13 cellular contexts compared by ENCODE assay signal in the genomic region with DNA sequence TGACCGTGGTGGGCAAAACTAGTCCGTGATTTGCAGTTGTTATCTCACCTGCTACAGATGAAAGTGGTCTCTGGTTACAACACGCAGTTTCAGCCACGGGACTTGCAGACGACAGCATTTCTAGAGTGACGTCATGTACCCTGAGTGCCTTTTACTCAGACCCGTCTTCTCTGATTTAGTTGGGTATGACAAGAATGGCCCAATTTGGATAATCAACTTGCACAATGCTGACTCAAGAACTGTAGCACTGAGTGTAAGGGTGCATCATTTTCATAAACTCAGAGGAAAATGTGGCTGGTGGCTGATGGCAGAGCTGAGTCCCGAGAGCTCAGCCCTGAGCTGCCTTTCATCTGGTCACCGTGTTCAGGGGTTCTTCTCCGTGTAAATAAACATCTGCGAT.
"Had no signal": no experiment of that assay in that cellular context is flagged by ENCODE, and none has a peak within 500 bp of the region (broad histone marks: within the 10 kb centered on the region; RNA-seq: fewer than 3 reads in every experiment).

No MANE protein-coding gene starts in this region.

- H3K27me3 ChIP-seq: tibial nerve had no signal

- H3K4me3 ChIP-seq: lung, tibial nerve had no signal

- H3K9me3 ChIP-seq: tibial nerve had no signal

- H3K36me3 ChIP-seq: tibial nerve had no signal

- H3K4me1 ChIP-seq: tibial nerve had no signal

- ATAC-seq: activated CD8-positive, alpha-beta memory T cell treated with anti-CD3 and anti-CD28 coated beads, Interleukin-2, amount 10 ng/mL, durations not matched to agents 7 days and 5 days; activated T-cell treated with anti-CD3 and anti-CD28 coated beads, Interleukin-2, amount 50 U/mL, for 4 hours; naive thymus-derived CD8-positive, alpha-beta T cell; stimulated activated memory B cell treated with anti-CD40 and anti-IgM and Interleukin-4, amounts not matched to agents 10 μg/mL and 1 μg/mL and 100 μg/mL, for 72 hours had no signal

- H3K27ac ChIP-seq: tibial nerve had no signal

- DNase-seq: activated CD4-positive, CD25-positive, alpha-beta regulatory T cell; activated CD8-positive, alpha-beta memory T cell treated with anti-CD3 and anti-CD28 coated beads, Interleukin-2, amount 10 ng/mL, durations not matched to agents 7 days and 5 days; activated gamma-delta T cell treated with Interleukin-2 at 50 U/mL for 16 hours; activated naive CD8-positive, alpha-beta T cell treated with anti-CD3 and anti-CD28 coated beads for 36 hours; activated T-cell treated with anti-CD3 and anti-CD28 coated beads, Interleukin-2, amount 50 U/mL, for 4 hours; anterior cingulate cortex; naive thymus-derived CD8-positive, alpha-beta T cell; occipital lobe; right cardiac atrium; stimulated activated CD4-positive, alpha-beta T cell treated with anti-CD3 and anti-CD28 coated beads, Interleukin-1b, Interleukin-23, amount 100 ng/mL, for 48 hours had no signal
